Comparison of ENCODE assay signal across 14 cellular contexts in the genomic region with DNA sequence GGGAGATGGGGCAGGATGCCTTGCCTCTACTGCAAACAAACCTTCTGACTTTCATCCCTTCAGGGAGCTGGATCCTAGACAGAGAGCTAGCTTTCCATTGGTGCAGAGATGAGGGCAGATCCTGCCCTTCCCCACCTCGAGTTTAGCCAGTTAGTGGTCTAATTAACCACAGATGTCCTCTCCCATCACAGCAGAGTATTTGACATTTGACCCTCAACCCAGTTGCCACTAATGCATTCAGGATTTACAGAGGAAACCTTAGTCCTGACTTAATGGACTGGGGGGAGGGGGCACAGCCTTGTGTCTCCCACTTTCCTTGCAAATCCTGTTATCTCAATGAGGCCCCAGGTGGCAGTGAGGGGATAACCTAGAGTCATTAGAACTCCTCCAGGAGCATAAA. TPM values are rescaled to one million over a fixed set of nuclear protein-coding genes. Genes with fewer than 3 reads are reported as not detected.
DNase-seq lines count a peak whose midpoint lies in the region; ATAC-seq and TF ChIP-seq lines count a peak whose summit lies in the region.
"Had no signal": no experiment of that assay in that cellular context is flagged by ENCODE, and none has a peak within 500 bp of the region (broad histone marks: within the 10 kb centered on the region; RNA-seq: fewer than 3 reads in every experiment).

No MANE protein-coding gene starts in this region.

- no peak for DNase-seq in T-helper 17 cell
- DNase-seq in fibroblast of villous mesenchyme (ENCODE audit: low read depth): peak; percentile 56
- DNase-seq in smooth muscle cell of the brain vasculature (ENCODE audit: low read depth, low spot score): peak; percentile 18
- DNase-seq in GM10266 (ENCODE audit: extremely low spot score): no peak
- DNase-seq: activated effector memory CD4-positive, alpha-beta T cell treated with Interleukin-2 at 50 U/mL for 16 hours; DMS79; gastrocnemius medialis; MV-4-11; psoas muscle; trophoblast cell had no signal

- H3K4me1 ChIP-seq in HUES48 (ENCODE audit: control insufficient read depth, insufficient read depth, low read length): peaks cover 11% of the 10 kb centered on the region
- H3K4me1 ChIP-seq: gastrocnemius medialis, psoas muscle, SJSA1 had no signal

- TF ChIP-seq CTCF in fibroblast of villous mesenchyme (IDR thresholded peaks at IDR 0.05; ENCODE audit: insufficient read depth, low read depth, low read length) (no peak), GM10266 (IDR thresholded peaks at IDR 0.05; ENCODE audit: control insufficient read depth, insufficient read depth, low read depth, missing control alignments) (no peak)

- H3K27me3 Mint-ChIP-seq in T-helper 17 cell: no peaks in the 10 kb centered on the region

- H3K27ac Mint-ChIP-seq in T-helper 17 cell: peak overlapping the region; percentile 51

- H3K4me3 ChIP-seq in HUES48 (ENCODE audit: low read depth, low read length) (no peak overlapping the region), fibroblast of villous mesenchyme (ENCODE audit: low read depth, low read length) (no peak overlapping the region)
- H3K4me3 ChIP-seq: gastrocnemius medialis, psoas muscle, SJSA1 had no signal

- H3K36me3 Mint-ChIP-seq in T-helper 17 cell (ENCODE audit: low read depth): no peaks in the 10 kb centered on the region

- H3K9ac ChIP-seq in HUES48 (ENCODE audit: low read depth, low read length): no peak overlapping the region

- H3K4me1 Mint-ChIP-seq in T-helper 17 cell: peaks cover 17% of the 10 kb centered on the region

- H3K9me3 ChIP-seq in HUES48 (ENCODE audit: control insufficient read depth, insufficient read depth, low read length) (no peaks in the 10 kb centered on the region), T-helper 17 cell (ENCODE audit: control insufficient read depth, low read length, poor library complexity, severe bottlenecking) (no peaks in the 10 kb centered on the region)
- H3K9me3 ChIP-seq: gastrocnemius medialis, psoas muscle, SJSA1 had no signal

- peak overlapping the region; percentile 74 for H3K27ac ChIP-seq in HUES48 (ENCODE audit: low read depth, low read length)
- H3K27ac ChIP-seq: gastrocnemius medialis, psoas muscle, SJSA1 had no signal

- H3K4me3 Mint-ChIP-seq in T-helper 17 cell: no peak overlapping the region

- no peak for ATAC-seq in T-helper 17 cell
- ATAC-seq in HG03108 (IDR thresholded peaks at IDR 0.05; ENCODE audit: unreplicated experiment): no peak
- no peak for ATAC-seq in HG02678 (IDR thresholded peaks at IDR 0.05; ENCODE audit: unreplicated experiment)
- ATAC-seq: gastrocnemius medialis, psoas muscle had no signal

- H3K27me3 ChIP-seq in HUES48 (ENCODE audit: control insufficient read depth, insufficient read depth, low read length): no peaks in the 10 kb centered on the region
- H3K27me3 ChIP-seq: gastrocnemius medialis, SJSA1 had no signal

- peaks cover 33% of the 10 kb centered on the region for H3K36me3 ChIP-seq in HUES48 (ENCODE audit: control insufficient read depth, insufficient read depth, low read length)

RNA-seq across cellular contexts. Expression of gene PIP4K2B, which starts 10.2 kb away (rescaled TPM):
- total RNA-seq in T-helper 17 cell (10 to 100 TPM; 28.2 to 33.5 TPM), fibroblast of villous mesenchyme (45.7 and 68.7 TPM in 2 replicates)

RNA-seq across cellular contexts. Expression of gene CWC25, which starts 35.9 kb away (rescaled TPM):
- total RNA-seq in T-helper 17 cell (10 to 100 TPM; 69.6 to 88.5 TPM), fibroblast of villous mesenchyme (9.0 and 9.9 TPM in 2 replicates)

RNA-seq across cellular contexts. Expression of gene PSMB3, which starts 36.6 kb away (rescaled TPM):
- 10 to 100 TPM; 78.5 to 85.5 TPM for total RNA-seq in T-helper 17 cell
- 328 and 392 TPM in 2 replicates for total RNA-seq in fibroblast of villous mesenchyme

RNA-seq across cellular contexts. Expression of gene PCGF2, which starts 41.0 kb away (rescaled TPM):
- total RNA-seq in T-helper 17 cell (not detected), fibroblast of villous mesenchyme (4.2 and 7.8 TPM in 2 replicates)

RNA-seq across cellular contexts. Expression of gene CISD3, which starts 59.0 kb away (rescaled TPM):
- total RNA-seq in T-helper 17 cell: 10 to 100 TPM; 12.0 to 12.8 TPM
- total RNA-seq in fibroblast of villous mesenchyme: 2.6 and 3.9 TPM in 2 replicates

Comparison
In these comparisons a context has a peak if more than half of its experiments do, and no peak if none do; other contexts are left out.
1. DNase-seq: peak in fibroblast of villous mesenchyme (single experiment) and smooth muscle cell of the brain vasculature (single experiment); none in T-helper 17 cell (0 of 3) and GM10266 (single experiment).